ENCODE assay signal across 13 cellular contexts in genomic region chr4:101823864-101824263, GRCh38. TPM values are rescaled to one million over a fixed set of nuclear protein-coding genes. Genes with fewer than 3 reads are reported as not detected.
DNase-seq lines count a peak whose midpoint lies in the region; ATAC-seq, FAIRE-seq and TF ChIP-seq lines count a peak whose summit lies in the region.
"Had no signal": no experiment of that assay in that cellular context is flagged by ENCODE, and none has a peak within 500 bp of the region (broad histone marks: within the 10 kb centered on the region; RNA-seq: fewer than 3 reads in every experiment).

No MANE protein-coding gene starts in this region.

- TF ChIP-seq CTCF in OCI-LY1 (IDR thresholded peaks at IDR 0.05; ENCODE audit: low read length), result no peak

- no peak for FAIRE-seq in GM12891 (lab: Jason Lieb, UNC)
- FAIRE-seq: A549 had no signal

- peaks cover 60 to 84% (median 65%) of the 10 kb centered on the region in 3 donors for H3K4me1 Mint-ChIP-seq in naive B cell
- H3K4me1 Mint-ChIP-seq: CD4-positive, alpha-beta memory T cell had no signal

- H3K4me1 ChIP-seq in OCI-LY1 (ENCODE audit: insufficient read depth, low read length, severe bottlenecking), result peaks cover 20% of the 10 kb centered on the region
- H3K4me1 ChIP-seq: A549 had no signal

- no peaks in the 10 kb centered on the region for H3K9me2 ChIP-seq in OCI-LY1 (ENCODE audit: low read depth, low read length)

- ATAC-seq in naive B cell (ENCODE audit: low read depth in 2 of 2) (peak; percentile 27 to 42), HG02884 (IDR thresholded peaks at IDR 0.05; ENCODE audit: unreplicated experiment) (no peak), HG03175 (IDR thresholded peaks at IDR 0.05; ENCODE audit: unreplicated experiment) (no peak)
- ATAC-seq: A549, HCT116 had no signal

- H3K36me3 Mint-ChIP-seq in naive B cell, result peaks cover 33 to 41% of the 10 kb centered on the region in 2 donors
- H3K36me3 Mint-ChIP-seq: CD4-positive, alpha-beta memory T cell had no signal

- H3K9me3 ChIP-seq in OCI-LY1 (ENCODE audit: low read length), result no peaks in the 10 kb centered on the region
- H3K9me3 ChIP-seq: A549 had no signal

- H3K4me2 ChIP-seq in OCI-LY1 (ENCODE audit: low read length), result peak overlapping the region; percentile 18; the same call in 1 of the 2 replicates
- H3K4me2 ChIP-seq: A549, KMS-11 had no signal

- peak overlapping the region; percentile 45 for H3K27ac ChIP-seq in OCI-LY1 (ENCODE audit: low read depth, low read length, poor library complexity, severe bottlenecking)
- H3K27ac ChIP-seq: A549, KMS-11 had no signal

- H3K9me3 Mint-ChIP-seq in naive B cell, result peaks cover 5 to 21% (median 14%) of the 10 kb centered on the region in 7 donors

- H3K27ac Mint-ChIP-seq in naive B cell, result peak overlapping the region; percentile 64 to 94 (median 84)
- H3K27ac Mint-ChIP-seq: CD4-positive, alpha-beta memory T cell had no signal

- H3K27me3 Mint-ChIP-seq in naive B cell, result no peaks in the 10 kb centered on the region
- H3K27me3 Mint-ChIP-seq: CD4-positive, alpha-beta memory T cell had no signal

- no peaks in the 10 kb centered on the region for H3K27me3 ChIP-seq in OCI-LY1 (ENCODE audit: insufficient read depth, low read length)

- no peak for TF ChIP-seq POLR2A in GM12891 (IDR thresholded peaks at IDR 0.05; ENCODE audit: low read depth, low read length)

- H4K20me1 ChIP-seq in OCI-LY1 (ENCODE audit: insufficient read depth, low read length), result no peaks in the 10 kb centered on the region

- no peaks in the 10 kb centered on the region for H3F3A ChIP-seq in OCI-LY1 (ENCODE audit: insufficient read depth, low read length)

- peaks cover 55% of the 10 kb centered on the region for H3K79me2 ChIP-seq in OCI-LY1 (ENCODE audit: insufficient read depth, low read length)

- H3K4me3 ChIP-seq in OCI-LY1 (ENCODE audit: low read depth, low read length, poor library complexity, severe bottlenecking), result no peak overlapping the region
- H3K4me3 ChIP-seq: A549 had no signal

- no peak overlapping the region for H2AFZ ChIP-seq in OCI-LY1 (ENCODE audit: low read length)

- H3K36me3 ChIP-seq in OCI-LY1 (ENCODE audit: insufficient read depth, low read length), result peaks cover 4% of the 10 kb centered on the region; the same call in 1 of the 2 replicates

- peak overlapping the region; percentile 37 to 74 (median 66) for H3K4me3 Mint-ChIP-seq in naive B cell
- H3K4me3 Mint-ChIP-seq: CD4-positive, alpha-beta memory T cell had no signal

- no peak overlapping the region for H3K9ac ChIP-seq in OCI-LY1 (ENCODE audit: low read length)
- H3K9ac ChIP-seq: KMS-11 had no signal

- DNase-seq in GM12891 (ENCODE audit: insufficient read length, low spot score) (no peak), naive B cell (no peak)
- no peak for DNase-seq in activated CD8-positive, alpha-beta memory T cell treated with anti-CD3 and anti-CD28 coated beads, Interleukin-2, amount 50 U/mL, for 48 hours
- DNase-seq: C1 segment of cervical spinal cord; CD4-positive, alpha-beta memory T cell; DND-41; GF-D8 had no signal

TF ChIP-seq in GM12891, 5 proteins besides CTCF, POLR2A, EP300 and RAD21:
- TF ChIP-seq TAF1 (IDR thresholded peaks at IDR 0.05; ENCODE audit: low read depth, low read length) (no peak), SPI1 (IDR thresholded peaks at IDR 0.05; ENCODE audit: low read depth, low read length) (peak; percentile 25; the same call in 1 of the 2 replicates)

RNA-seq across cellular contexts. Expression of gene BANK1, which starts 33.3 kb away (rescaled TPM):
- 14.4 TPM for polyA plus RNA-seq in GM12891 (2012; ENCODE audit: low read depth, missing spikeins)
- 100 to 1,000 TPM; 473 to 679 (median 597) TPM for polyA plus RNA-seq in naive B cell (ENCODE audit: low read depth in 6 of 6)

Comparison
In these comparisons a context has a peak if more than half of its experiments do, and no peak if none do; other contexts are left out.
1. ATAC-seq: peak in naive B cell (2 of 2); none in HG02884 (single experiment) and HG03175 (single experiment).